In the genomic region with DNA sequence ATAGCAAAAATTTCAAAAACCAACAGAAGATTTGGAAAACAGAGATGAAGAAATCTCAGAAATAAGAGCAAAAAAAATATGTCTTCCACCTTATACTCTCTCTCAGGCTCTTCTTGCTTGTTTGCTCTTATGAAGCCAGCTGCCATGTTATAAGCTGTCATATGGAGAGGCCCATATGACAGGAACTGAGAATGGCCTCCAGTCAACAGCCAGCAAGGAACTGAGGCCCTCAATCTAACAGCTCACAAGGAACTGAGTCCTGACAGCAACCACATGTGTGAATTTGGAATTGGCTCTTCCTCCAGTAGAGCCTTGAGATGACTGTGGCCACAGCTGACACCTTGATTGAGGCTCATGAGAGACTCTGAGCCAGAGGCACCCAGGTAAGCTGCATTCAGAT, we compare ENCODE assay signal across 15 cellular contexts. TPM values are rescaled to one million over a fixed set of nuclear protein-coding genes. Genes with fewer than 3 reads are reported as not detected.
DNase-seq lines count a peak whose midpoint lies in the region; ATAC-seq, FAIRE-seq and TF ChIP-seq lines count a peak whose summit lies in the region.
"Had no signal": no experiment of that assay in that cellular context is flagged by ENCODE, and none has a peak within 500 bp of the region (broad histone marks: within the 10 kb centered on the region; RNA-seq: fewer than 3 reads in every experiment).

No MANE protein-coding gene starts in this region.

- CTCF ChIA-PET in K562 (lab: Yijun Ruan, JAX; ENCODE audit: low intra/inter-chr PET ratio): no interaction called here

- H3K36me3 Mint-ChIP-seq in neural crest cell (ENCODE audit: low read depth) (peaks cover 7% of the 10 kb centered on the region), type B pancreatic cell (peaks cover 3% of the 10 kb centered on the region), HFFc6 (ENCODE audit: low read depth) (no peaks in the 10 kb centered on the region)

- H3K4me3 Mint-ChIP-seq in neural crest cell: no peak overlapping the region
- no peak overlapping the region for H3K4me3 Mint-ChIP-seq in type B pancreatic cell
- H3K4me3 Mint-ChIP-seq in HFFc6: no peak overlapping the region
- H3K4me3 Mint-ChIP-seq: GM23338 had no signal

- H3K27ac Mint-ChIP-seq in neural crest cell (ENCODE audit: unreplicated experiment) (peak overlapping the region; percentile 93), type B pancreatic cell (no peak overlapping the region), HFFc6 (no peak overlapping the region)

- BruUV-seq in K562 (replicated peaks; lab: Mats Ljungman, UMichigan): no TSS peak

- no peak for TF ChIP-seq POLR2A in K562 (conservative IDR thresholded peaks at IDR 0.05)

- no peak for TF ChIP-seq RAD21 in K562 (CRISPR knock-in tag; conservative IDR thresholded peaks at IDR 0.05 in 1 of 2, IDR thresholded peaks at IDR 0.05 in 1 of 2)

- H3K27me3 ChIP-seq in K562 (ENCODE audit: control insufficient read depth in 2 of 2, insufficient read depth in 2 of 2, low read length in 2 of 2): no peaks in the 10 kb centered on the region

- H3K4me1 ChIP-seq in K562 (replicated peaks in 1 of 2; ENCODE audit: control insufficient read depth in 2 of 2, insufficient read depth in 2 of 2, low read length in 2 of 2): no peaks in the 10 kb centered on the region

- H3K36me3 ChIP-seq in K562 (ENCODE audit: control insufficient read depth, insufficient read depth, low read length): no peaks in the 10 kb centered on the region

- DNase-seq in CD1c-positive myeloid dendritic cell (ENCODE audit: extremely low spot score): peak; percentile 29
- DNase-seq in KBM-7: peak; percentile 5
- peak in 1 of 4 experiments; percentile 1 for DNase-seq in K562 (ENCODE audit: extremely low read depth in 1 of 4, low spot score in 3 of 4)
- no peak for DNase-seq in neural crest cell (ENCODE audit: low read depth, low spot score)
- no peak for DNase-seq in type B pancreatic cell (ENCODE audit: extremely low spot score, unreplicated experiment)
- no peak for DNase-seq in HFFc6
- DNase-seq: C1 segment of cervical spinal cord, NCI-H1694 treated with DMSO at 0.1 percent for 48 hours, NCI-H2107, NCI-H2227 treated with DMSO at 0.1 percent for 48 hours, SIG-M5 had no signal

- 0 out of 4 replicates have a peak overlapping the region, but pooled peaks of 1 of the 2 experiments have one; percentile 25 for H3K9ac ChIP-seq in K562 (ENCODE audit: insufficient read depth in 1 of 2, low read depth in 2 of 2, low read length in 2 of 2)

- H3K79me2 ChIP-seq in K562 (ENCODE audit: control insufficient read depth, insufficient read depth, low read length): no peaks in the 10 kb centered on the region

- H3K4me1 Mint-ChIP-seq in neural crest cell: no peaks in the 10 kb centered on the region
- no peaks in the 10 kb centered on the region for H3K4me1 Mint-ChIP-seq in type B pancreatic cell (ENCODE audit: unreplicated experiment)
- no peaks in the 10 kb centered on the region for H3K4me1 Mint-ChIP-seq in HFFc6 (ENCODE audit: low read depth)
- H3K4me1 Mint-ChIP-seq: GM23338 had no signal

- H3K9me3 ChIP-seq in K562 (replicated peaks; ENCODE audit: control insufficient read depth, insufficient read depth, low read depth, low read length): no peaks in the 10 kb centered on the region

- no peak for TF ChIP-seq EP300 in K562 (IDR thresholded peaks at IDR 0.05; ENCODE audit: low read length)

- FAIRE-seq in K562 (lab: Jason Lieb, UNC): no peak
- FAIRE-seq: GM12878 had no signal

- no peak overlapping the region for H3K4me3 ChIP-seq in K562
- H3K4me3 ChIP-seq: GM12878, GM23338 had no signal

- no peaks in the 10 kb centered on the region for H3K9me1 ChIP-seq in K562 (ENCODE audit: control insufficient read depth, insufficient read depth, low read length)

- in situ Hi-C loops in KBM-7 (cut with MboI; ENCODE audit: low pct_unique_long_range_greater_than_20kb, low sequenced_read_pairs) (no loop called here), K562 (cut with MboI) (no loop called here)

- peak overlapping the region; percentile 94 for H2AFZ ChIP-seq in K562 (ENCODE audit: low read depth, low read length)
- H2AFZ ChIP-seq: GM23338 had no signal

- TF ChIP-seq CTCF in K562 (IDR thresholded peaks at IDR 0.05 in 2 of 3, conservative IDR thresholded peaks at IDR 0.05 in 1 of 3; ENCODE audit: insufficient read depth in 2 of 3, low read depth in 1 of 3, low read length in 3 of 3) (no peak), neural crest cell (conservative IDR thresholded peaks at IDR 0.05) (no peak), type B pancreatic cell (conservative IDR thresholded peaks at IDR 0.05) (no peak), HFFc6 (IDR thresholded peaks at IDR 0.05) (no peak)

- peak overlapping the region; percentile 85; the same call in 2 of the 3 replicates for H3K27ac ChIP-seq in K562 (ENCODE audit: extremely low read depth, low read depth, low read length)
- H3K27ac ChIP-seq: RWPE1 had no signal

- no peak for ATAC-seq in K562
- no peak for ATAC-seq in GM18502 (IDR thresholded peaks at IDR 0.05; ENCODE audit: poor library complexity, unreplicated experiment)
- ATAC-seq: GM12878, GM23338 had no signal

- H3K4me2 ChIP-seq in K562 (ENCODE audit: insufficient read depth, low read length): no peak overlapping the region
- H3K4me2 ChIP-seq: GM23338 had no signal

- POLR2A ChIA-PET in K562 (lab: Yijun Ruan, JAX): no interaction called here

- H3K9me3 Mint-ChIP-seq in neural crest cell (peaks cover 8% of the 10 kb centered on the region), type B pancreatic cell (peaks cover 8% of the 10 kb centered on the region), HFFc6 (no peaks in the 10 kb centered on the region)

- intact Hi-C loops in K562 (cut with micrococcal nuclease): no loop called here

- H3K27me3 Mint-ChIP-seq in neural crest cell (ENCODE audit: low read depth) (no peaks in the 10 kb centered on the region), type B pancreatic cell (no peaks in the 10 kb centered on the region), HFFc6 (ENCODE audit: insufficient read depth) (no peaks in the 10 kb centered on the region)

- no peaks in the 10 kb centered on the region for H4K20me1 ChIP-seq in K562 (replicated peaks; ENCODE audit: control insufficient read depth, insufficient read depth, low read length)

TF ChIP-seq in K562, 482 proteins besides CTCF, POLR2A, EP300 and RAD21 (continues in another document):
- TF ChIP-seq, protein P1, sequence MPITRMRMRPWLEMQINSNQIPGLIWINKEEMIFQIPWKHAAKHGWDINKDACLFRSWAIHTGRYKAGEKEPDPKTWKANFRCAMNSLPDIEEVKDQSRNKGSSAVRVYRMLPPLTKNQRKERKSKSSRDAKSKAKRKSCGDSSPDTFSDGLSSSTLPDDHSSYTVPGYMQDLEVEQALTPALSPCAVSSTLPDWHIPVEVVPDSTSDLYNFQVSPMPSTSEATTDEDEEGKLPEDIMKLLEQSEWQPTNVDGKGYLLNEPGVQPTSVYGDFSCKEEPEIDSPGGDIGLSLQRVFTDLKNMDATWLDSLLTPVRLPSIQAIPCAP (CRISPR knock-in tag; IDR thresholded peaks at IDR 0.05; ENCODE audit: borderline replicate concordance): no peak
- TF ChIP-seq, protein P2, sequence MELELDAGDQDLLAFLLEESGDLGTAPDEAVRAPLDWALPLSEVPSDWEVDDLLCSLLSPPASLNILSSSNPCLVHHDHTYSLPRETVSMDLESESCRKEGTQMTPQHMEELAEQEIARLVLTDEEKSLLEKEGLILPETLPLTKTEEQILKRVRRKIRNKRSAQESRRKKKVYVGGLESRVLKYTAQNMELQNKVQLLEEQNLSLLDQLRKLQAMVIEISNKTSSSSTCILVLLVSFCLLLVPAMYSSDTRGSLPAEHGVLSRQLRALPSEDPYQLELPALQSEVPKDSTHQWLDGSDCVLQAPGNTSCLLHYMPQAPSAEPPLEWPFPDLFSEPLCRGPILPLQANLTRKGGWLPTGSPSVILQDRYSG (tag; conservative IDR thresholded peaks at IDR 0.05; ENCODE audit: low read depth): no peak
- TF ChIP-seq SNRNP70 (optimal IDR thresholded peaks at IDR 0.05; ENCODE audit: low read depth, low read length): no peak
- no peak for TF ChIP-seq SPI1 (IDR thresholded peaks at IDR 0.05; ENCODE audit: borderline replicate concordance, low read depth, low read length)
- TF ChIP-seq FOXJ3 (CRISPR knock-in tag; IDR thresholded peaks at IDR 0.05): no peak
- TF ChIP-seq, protein P3, sequence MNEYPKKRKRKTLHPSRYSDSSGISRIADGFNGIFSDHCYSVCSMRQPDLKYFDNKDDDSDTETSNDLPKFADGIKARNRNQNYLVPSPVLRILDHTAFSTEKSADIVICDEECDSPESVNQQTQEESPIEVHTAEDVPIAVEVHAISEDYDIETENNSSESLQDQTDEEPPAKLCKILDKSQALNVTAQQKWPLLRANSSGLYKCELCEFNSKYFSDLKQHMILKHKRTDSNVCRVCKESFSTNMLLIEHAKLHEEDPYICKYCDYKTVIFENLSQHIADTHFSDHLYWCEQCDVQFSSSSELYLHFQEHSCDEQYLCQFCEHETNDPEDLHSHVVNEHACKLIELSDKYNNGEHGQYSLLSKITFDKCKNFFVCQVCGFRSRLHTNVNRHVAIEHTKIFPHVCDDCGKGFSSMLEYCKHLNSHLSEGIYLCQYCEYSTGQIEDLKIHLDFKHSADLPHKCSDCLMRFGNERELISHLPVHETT (CRISPR knock-in tag; conservative IDR thresholded peaks at IDR 0.05 in 1 of 2, IDR thresholded peaks at IDR 0.05 in 1 of 2): peak in 1 of 2 experiments; percentile 36; a peak in 1 of 4 replicates

RNA-seq across cellular contexts. Expression of a gene that starts 51.3 kb away (rescaled TPM):
- total RNA-seq in K562 (2011; cell fraction: chromatin; rRNA removed; ENCODE audit: low replicate concordance): 0.28 and 0.48 TPM in 2 replicates
- total RNA-seq in K562 (2011; cell fraction: nucleolus; rRNA removed): 0.17 and 0.26 TPM in 2 replicates
- 0.31 and 0.51 TPM in 2 replicates for total RNA-seq in K562 (2011; cell fraction: nucleoplasm; rRNA removed)
- total RNA-seq in K562 (2014; rRNA removed) (1.8 and 1.9 TPM in 2 replicates), K562 (2014; rRNA removed; fragmentation: Illumina TruSeq; extraction: Trizol) (1.9 and 2.1 TPM in 2 replicates), K562 (2015; rRNA removed; fragmentation: Illumina TruSeq; extraction: Trizol) (2.1 and 2.5 TPM in 2 replicates), K562 (2021) (1.9 and 3.5 TPM in 2 replicates), neural crest cell (0.30 and 0.45 TPM in 2 replicates), type B pancreatic cell (ENCODE audit: low replicate concordance) (17.1 and 18.9 TPM in 2 replicates)
- polyA plus RNA-seq in K562 (2011; rRNA removed) (0.66 and 0.68 TPM in 2 replicates), K562 (2014; fragmentation: Illumina TruSeq; extraction: Trizol) (1.9 and 2.5 TPM in 2 replicates), K562 (2014; fragmentation: Nextera tagmentation; extraction: Ambion mirVana) (1 to 10 TPM; 1.4 to 2.7 TPM), K562 (2014; rRNA removed) (1.3 and 2.8 TPM in 2 replicates)
- 0.15 and 0.18 TPM in 2 replicates for polyA plus RNA-seq in K562 (2011; cell fraction: cytosol; rRNA removed)
- 0.11 and 0.24 TPM in 2 replicates for polyA plus RNA-seq in K562 (2011; cell fraction: nucleus; rRNA removed)
- polyA plus RNA-seq in K562 (2012): 2.0 and 6.2 TPM in 2 replicates
- polyA minus RNA-seq in K562 (2011; rRNA and poly(A)+ RNA removed): 0.78 and 1.1 TPM in 2 replicates
- 0.86 TPM in 1 of 2 replicates, not detected in the other for polyA minus RNA-seq in K562 (2011; cell fraction: cytosol; rRNA and poly(A)+ RNA removed)
- polyA minus RNA-seq in K562 (2011; cell fraction: nucleus; rRNA and poly(A)+ RNA removed): 0.13 TPM in 1 of 2 replicates, not detected in the other
- total RNA-seq in HFFc6 (2021; fragmentation: NEBNext Ultra II Directional; extraction: Animal tissue kit (Norgen Biotek cat#: 25700)): under 1 TPM in 3 of 6 experiments, not detected in 3; 0.07 to 0.25 (median 0.07) TPM

Comparison
In these comparisons a context has a peak if more than half of its experiments do, and no peak if none do; other contexts are left out.
1. DNase-seq: peak in CD1c-positive myeloid dendritic cell (single experiment) and KBM-7 (single experiment); none in neural crest cell (single experiment), type B pancreatic cell (single experiment) and HFFc6 (single experiment).